In the genomic region with DNA sequence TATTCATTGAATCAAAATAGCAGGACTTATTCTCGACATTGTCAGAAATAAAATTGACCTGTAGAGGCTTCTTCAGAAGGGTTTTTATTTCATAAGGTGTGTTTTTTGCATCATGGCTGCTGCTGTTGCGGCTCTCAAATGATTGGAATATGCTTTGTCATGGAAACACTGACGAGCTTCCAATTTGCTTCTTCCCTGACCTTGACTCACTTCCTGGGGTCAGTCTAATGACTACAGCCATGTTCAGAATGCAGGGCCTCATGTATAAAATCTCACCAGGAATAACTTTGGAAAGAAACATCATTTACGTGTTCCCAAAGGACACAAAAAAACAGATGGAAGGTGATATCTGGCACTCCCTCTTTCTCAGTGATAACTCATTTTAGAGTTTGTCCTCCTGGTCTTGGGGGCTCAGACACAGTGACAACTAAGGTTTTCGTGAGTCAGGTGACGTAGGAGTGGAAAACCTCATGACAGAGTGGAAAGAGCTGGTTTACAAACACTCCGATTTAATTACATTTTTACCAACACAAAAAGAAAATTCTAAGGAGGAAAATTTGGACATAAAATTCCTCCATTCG, we compare ENCODE assay signal across 1 cellular context.
TF ChIP-seq lines count a peak whose summit lies in the region.

No MANE protein-coding gene starts in this region.

TF ChIP-seq in K562, 482 proteins besides CTCF, POLR2A, EP300 and RAD21 (continued from another document and continues in another):
- TF ChIP-seq, protein P1, sequence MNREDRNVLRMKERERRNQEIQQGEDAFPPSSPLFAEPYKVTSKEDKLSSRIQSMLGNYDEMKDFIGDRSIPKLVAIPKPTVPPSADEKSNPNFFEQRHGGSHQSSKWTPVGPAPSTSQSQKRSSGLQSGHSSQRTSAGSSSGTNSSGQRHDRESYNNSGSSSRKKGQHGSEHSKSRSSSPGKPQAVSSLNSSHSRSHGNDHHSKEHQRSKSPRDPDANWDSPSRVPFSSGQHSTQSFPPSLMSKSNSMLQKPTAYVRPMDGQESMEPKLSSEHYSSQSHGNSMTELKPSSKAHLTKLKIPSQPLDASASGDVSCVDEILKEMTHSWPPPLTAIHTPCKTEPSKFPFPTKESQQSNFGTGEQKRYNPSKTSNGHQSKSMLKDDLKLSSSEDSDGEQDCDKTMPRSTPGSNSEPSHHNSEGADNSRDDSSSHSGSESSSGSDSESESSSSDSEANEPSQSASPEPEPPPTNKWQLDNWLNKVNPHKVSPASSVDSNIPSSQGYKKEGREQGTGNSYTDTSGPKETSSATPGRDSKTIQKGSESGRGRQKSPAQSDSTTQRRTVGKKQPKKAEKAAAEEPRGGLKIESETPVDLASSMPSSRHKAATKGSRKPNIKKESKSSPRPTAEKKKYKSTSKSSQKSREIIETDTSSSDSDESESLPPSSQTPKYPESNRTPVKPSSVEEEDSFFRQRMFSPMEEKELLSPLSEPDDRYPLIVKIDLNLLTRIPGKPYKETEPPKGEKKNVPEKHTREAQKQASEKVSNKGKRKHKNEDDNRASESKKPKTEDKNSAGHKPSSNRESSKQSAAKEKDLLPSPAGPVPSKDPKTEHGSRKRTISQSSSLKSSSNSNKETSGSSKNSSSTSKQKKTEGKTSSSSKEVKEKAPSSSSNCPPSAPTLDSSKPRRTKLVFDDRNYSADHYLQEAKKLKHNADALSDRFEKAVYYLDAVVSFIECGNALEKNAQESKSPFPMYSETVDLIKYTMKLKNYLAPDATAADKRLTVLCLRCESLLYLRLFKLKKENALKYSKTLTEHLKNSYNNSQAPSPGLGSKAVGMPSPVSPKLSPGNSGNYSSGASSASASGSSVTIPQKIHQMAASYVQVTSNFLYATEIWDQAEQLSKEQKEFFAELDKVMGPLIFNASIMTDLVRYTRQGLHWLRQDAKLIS (CRISPR knock-in tag; IDR thresholded peaks at IDR 0.05), result no peak
- TF ChIP-seq TCF7 (IDR thresholded peaks at IDR 0.05; ENCODE audit: borderline replicate concordance) (no peak), SMARCE1 (IDR thresholded peaks at IDR 0.05) (no peak), PURB (CRISPR knock-in tag; IDR thresholded peaks at IDR 0.05; ENCODE audit: low read depth) (no peak), ZNF444 (CRISPR knock-in tag; IDR thresholded peaks at IDR 0.05) (no peak), IFI16 (CRISPR knock-in tag; IDR thresholded peaks at IDR 0.05) (no peak), ZNF431 (CRISPR knock-in tag; IDR thresholded peaks at IDR 0.05) (no peak), MEF2A (IDR thresholded peaks at IDR 0.05; ENCODE audit: control insufficient read depth, low read depth, low read length) (no peak), JUND (IDR thresholded peaks at IDR 0.05; ENCODE audit: borderline replicate concordance, low read depth, low read length) (peak; percentile 86; the same call in 1 of the 2 replicates), JUND (tag; IDR thresholded peaks at IDR 0.05; ENCODE audit: borderline replicate concordance, low read depth, low read length) (peak; percentile 89; the same call in 2 of the 3 replicates), HEY1 (CRISPR knock-in tag; IDR thresholded peaks at IDR 0.05; ENCODE audit: borderline replicate concordance) (no peak), PTTG1 (tag; IDR thresholded peaks at IDR 0.05; ENCODE audit: low read depth) (no peak), BCL6 (CRISPR knock-in tag; IDR thresholded peaks at IDR 0.05) (no peak), KLF16 (IDR thresholded peaks at IDR 0.05) (no peak), NR2C1 (IDR thresholded peaks at IDR 0.05) (no peak), NR2C1 (tag; IDR thresholded peaks at IDR 0.05) (peak; percentile 77), ZNF445 (CRISPR knock-in tag; IDR thresholded peaks at IDR 0.05; ENCODE audit: low read depth) (no peak), ESRRA (IDR thresholded peaks at IDR 0.05; ENCODE audit: borderline replicate concordance, low read depth) (peak; percentile 95), ETV5 (CRISPR knock-in tag; IDR thresholded peaks at IDR 0.05; ENCODE audit: low read depth) (no peak), TARDBP (IDR thresholded peaks at IDR 0.05) (no peak), FUS (optimal IDR thresholded peaks at IDR 0.05; ENCODE audit: low read depth, low read length) (no peak), ZNF239 (CRISPR knock-in tag; IDR thresholded peaks at IDR 0.05) (peak; percentile 14; the same call in 1 of the 2 replicates), GABPA (tag; conservative IDR thresholded peaks at IDR 0.05; ENCODE audit: low read depth) (peak; percentile 44), ASH1L (IDR thresholded peaks at IDR 0.05; ENCODE audit: borderline replicate concordance, low read depth, partially characterized antibody) (no peak), MAFG (tag; conservative IDR thresholded peaks at IDR 0.05) (peak; percentile 85), NR4A1 (CRISPR knock-in tag; IDR thresholded peaks at IDR 0.05) (no peak), NR4A1 (tag; IDR thresholded peaks at IDR 0.05) (0 out of 2 replicates have a peak, but pooled peaks have one; percentile 33), ZNF12 (CRISPR knock-in tag; IDR thresholded peaks at IDR 0.05) (no peak), ZNF133 (CRISPR knock-in tag; IDR thresholded peaks at IDR 0.05) (no peak), ELF2 (CRISPR knock-in tag; IDR thresholded peaks at IDR 0.05) (no peak), ZNF41 (CRISPR knock-in tag; conservative IDR thresholded peaks at IDR 0.05) (no peak), TAF9B (IDR thresholded peaks at IDR 0.05; ENCODE audit: partially characterized antibody) (no peak), ZNF586 (CRISPR knock-in tag; conservative IDR thresholded peaks at IDR 0.05) (no peak), NFATC3 (IDR thresholded peaks at IDR 0.05) (peak; percentile 88), STAT5A (IDR thresholded peaks at IDR 0.05; ENCODE audit: borderline replicate concordance, low read length) (no peak), SMARCA5 (IDR thresholded peaks at IDR 0.05) (no peak), NRF1 (conservative IDR thresholded peaks at IDR 0.05 in 1 of 2, IDR thresholded peaks at IDR 0.05 in 1 of 2) (no peak), BDP1 (IDR thresholded peaks at IDR 0.05; ENCODE audit: insufficient read depth, insufficient read length) (no peak), BACH1 (tag; IDR thresholded peaks at IDR 0.05) (peak; percentile 75), RBM17 (IDR thresholded peaks at IDR 0.05; ENCODE audit: borderline replicate concordance, low read depth, low read length) (no peak)
- TF ChIP-seq, protein P2, sequence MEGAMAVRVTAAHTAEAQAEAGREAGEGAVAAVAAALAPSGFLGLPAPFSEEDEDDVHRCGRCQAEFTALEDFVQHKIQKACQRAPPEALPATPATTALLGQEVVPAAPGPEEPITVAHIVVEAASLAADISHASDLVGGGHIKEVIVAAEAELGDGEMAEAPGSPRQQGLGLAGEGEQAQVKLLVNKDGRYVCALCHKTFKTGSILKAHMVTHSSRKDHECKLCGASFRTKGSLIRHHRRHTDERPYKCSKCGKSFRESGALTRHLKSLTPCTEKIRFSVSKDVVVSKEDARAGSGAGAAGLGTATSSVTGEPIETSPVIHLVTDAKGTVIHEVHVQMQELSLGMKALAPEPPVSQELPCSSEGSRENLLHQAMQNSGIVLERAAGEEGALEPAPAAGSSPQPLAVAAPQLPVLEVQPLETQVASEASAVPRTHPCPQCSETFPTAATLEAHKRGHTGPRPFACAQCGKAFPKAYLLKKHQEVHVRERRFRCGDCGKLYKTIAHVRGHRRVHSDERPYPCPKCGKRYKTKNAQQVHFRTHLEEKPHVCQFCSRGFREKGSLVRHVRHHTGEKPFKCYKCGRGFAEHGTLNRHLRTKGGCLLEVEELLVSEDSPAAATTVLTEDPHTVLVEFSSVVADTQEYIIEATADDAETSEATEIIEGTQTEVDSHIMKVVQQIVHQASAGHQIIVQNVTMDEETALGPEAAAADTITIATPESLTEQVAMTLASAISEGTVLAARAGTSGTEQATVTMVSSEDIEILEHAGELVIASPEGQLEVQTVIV (CRISPR knock-in tag; IDR thresholded peaks at IDR 0.05; ENCODE audit: borderline replicate concordance), result no peak
- TF ChIP-seq, protein P3, sequence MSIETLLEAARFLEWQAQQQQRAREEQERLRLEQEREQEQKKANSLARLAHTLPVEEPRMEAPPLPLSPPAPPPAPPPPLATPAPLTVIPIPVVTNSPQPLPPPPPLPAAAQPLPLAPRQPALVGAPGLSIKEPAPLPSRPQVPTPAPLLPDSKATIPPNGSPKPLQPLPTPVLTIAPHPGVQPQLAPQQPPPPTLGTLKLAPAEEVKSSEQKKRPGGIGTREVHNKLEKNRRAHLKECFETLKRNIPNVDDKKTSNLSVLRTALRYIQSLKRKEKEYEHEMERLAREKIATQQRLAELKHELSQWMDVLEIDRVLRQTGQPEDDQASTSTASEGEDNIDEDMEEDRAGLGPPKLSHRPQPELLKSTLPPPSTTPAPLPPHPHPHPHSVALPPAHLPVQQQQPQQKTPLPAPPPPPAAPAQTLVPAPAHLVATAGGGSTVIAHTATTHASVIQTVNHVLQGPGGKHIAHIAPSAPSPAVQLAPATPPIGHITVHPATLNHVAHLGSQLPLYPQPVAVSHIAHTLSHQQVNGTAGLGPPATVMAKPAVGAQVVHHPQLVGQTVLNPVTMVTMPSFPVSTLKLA (conservative IDR thresholded peaks at IDR 0.05), result no peak
- TF ChIP-seq, protein P4, sequence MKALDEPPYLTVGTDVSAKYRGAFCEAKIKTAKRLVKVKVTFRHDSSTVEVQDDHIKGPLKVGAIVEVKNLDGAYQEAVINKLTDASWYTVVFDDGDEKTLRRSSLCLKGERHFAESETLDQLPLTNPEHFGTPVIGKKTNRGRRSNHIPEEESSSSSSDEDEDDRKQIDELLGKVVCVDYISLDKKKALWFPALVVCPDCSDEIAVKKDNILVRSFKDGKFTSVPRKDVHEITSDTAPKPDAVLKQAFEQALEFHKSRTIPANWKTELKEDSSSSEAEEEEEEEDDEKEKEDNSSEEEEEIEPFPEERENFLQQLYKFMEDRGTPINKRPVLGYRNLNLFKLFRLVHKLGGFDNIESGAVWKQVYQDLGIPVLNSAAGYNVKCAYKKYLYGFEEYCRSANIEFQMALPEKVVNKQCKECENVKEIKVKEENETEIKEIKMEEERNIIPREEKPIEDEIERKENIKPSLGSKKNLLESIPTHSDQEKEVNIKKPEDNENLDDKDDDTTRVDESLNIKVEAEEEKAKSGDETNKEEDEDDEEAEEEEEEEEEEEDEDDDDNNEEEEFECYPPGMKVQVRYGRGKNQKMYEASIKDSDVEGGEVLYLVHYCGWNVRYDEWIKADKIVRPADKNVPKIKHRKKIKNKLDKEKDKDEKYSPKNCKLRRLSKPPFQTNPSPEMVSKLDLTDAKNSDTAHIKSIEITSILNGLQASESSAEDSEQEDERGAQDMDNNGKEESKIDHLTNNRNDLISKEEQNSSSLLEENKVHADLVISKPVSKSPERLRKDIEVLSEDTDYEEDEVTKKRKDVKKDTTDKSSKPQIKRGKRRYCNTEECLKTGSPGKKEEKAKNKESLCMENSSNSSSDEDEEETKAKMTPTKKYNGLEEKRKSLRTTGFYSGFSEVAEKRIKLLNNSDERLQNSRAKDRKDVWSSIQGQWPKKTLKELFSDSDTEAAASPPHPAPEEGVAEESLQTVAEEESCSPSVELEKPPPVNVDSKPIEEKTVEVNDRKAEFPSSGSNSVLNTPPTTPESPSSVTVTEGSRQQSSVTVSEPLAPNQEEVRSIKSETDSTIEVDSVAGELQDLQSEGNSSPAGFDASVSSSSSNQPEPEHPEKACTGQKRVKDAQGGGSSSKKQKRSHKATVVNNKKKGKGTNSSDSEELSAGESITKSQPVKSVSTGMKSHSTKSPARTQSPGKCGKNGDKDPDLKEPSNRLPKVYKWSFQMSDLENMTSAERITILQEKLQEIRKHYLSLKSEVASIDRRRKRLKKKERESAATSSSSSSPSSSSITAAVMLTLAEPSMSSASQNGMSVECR (CRISPR knock-in tag; IDR thresholded peaks at IDR 0.05), result no peak
- TF ChIP-seq, protein P5, sequence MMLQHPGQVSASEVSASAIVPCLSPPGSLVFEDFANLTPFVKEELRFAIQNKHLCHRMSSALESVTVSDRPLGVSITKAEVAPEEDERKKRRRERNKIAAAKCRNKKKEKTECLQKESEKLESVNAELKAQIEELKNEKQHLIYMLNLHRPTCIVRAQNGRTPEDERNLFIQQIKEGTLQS (IDR thresholded peaks at IDR 0.05), result peak; percentile 57
- TF ChIP-seq, protein P5 (CRISPR knock-in tag; conservative IDR thresholded peaks at IDR 0.05), result no peak
- TF ChIP-seq, protein P6, sequence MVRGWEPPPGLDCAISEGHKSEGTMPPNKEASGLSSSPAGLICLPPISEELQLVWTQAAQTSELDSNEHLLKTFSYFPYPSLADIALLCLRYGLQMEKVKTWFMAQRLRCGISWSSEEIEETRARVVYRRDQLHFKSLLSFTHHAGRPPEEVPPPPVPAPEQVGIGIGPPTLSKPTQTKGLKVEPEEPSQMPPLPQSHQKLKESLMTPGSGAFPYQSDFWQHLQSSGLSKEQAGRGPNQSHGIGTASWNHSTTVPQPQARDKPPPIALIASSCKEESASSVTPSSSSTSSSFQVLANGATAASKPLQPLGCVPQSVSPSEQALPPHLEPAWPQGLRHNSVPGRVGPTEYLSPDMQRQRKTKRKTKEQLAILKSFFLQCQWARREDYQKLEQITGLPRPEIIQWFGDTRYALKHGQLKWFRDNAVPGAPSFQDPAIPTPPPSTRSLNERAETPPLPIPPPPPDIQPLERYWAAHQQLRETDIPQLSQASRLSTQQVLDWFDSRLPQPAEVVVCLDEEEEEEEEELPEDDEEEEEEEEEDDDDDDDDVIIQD (CRISPR knock-in tag; IDR thresholded peaks at IDR 0.05), result no peak
- TF ChIP-seq, protein P7, sequence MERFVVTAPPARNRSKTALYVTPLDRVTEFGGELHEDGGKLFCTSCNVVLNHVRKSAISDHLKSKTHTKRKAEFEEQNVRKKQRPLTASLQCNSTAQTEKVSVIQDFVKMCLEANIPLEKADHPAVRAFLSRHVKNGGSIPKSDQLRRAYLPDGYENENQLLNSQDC (CRISPR knock-in tag; IDR thresholded peaks at IDR 0.05), result no peak
- TF ChIP-seq, protein P8, sequence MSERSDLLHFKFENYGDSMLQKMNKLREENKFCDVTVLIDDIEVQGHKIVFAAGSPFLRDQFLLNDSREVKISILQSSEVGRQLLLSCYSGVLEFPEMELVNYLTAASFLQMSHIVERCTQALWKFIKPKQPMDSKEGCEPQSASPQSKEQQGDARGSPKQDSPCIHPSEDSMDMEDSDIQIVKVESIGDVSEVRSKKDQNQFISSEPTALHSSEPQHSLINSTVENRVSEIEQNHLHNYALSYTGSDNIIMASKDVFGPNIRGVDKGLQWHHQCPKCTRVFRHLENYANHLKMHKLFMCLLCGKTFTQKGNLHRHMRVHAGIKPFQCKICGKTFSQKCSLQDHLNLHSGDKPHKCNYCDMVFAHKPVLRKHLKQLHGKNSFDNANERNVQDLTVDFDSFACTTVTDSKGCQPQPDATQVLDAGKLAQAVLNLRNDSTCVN (CRISPR knock-in tag; IDR thresholded peaks at IDR 0.05), result no peak
- TF ChIP-seq, protein P9, sequence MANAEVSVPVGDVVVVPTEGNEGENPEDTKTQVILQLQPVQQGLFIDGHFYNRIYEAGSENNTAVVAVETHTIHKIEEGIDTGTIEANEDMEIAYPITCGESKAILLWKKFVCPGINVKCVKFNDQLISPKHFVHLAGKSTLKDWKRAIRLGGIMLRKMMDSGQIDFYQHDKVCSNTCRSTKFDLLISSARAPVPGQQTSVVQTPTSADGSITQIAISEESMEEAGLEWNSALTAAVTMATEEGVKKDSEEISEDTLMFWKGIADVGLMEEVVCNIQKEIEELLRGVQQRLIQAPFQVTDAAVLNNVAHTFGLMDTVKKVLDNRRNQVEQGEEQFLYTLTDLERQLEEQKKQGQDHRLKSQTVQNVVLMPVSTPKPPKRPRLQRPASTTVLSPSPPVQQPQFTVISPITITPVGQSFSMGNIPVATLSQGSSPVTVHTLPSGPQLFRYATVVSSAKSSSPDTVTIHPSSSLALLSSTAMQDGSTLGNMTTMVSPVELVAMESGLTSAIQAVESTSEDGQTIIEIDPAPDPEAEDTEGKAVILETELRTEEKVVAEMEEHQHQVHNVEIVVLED (CRISPR knock-in tag; IDR thresholded peaks at IDR 0.05), result no peak
